Comparison of ENCODE assay signal across 8 cellular contexts in the genomic region with DNA sequence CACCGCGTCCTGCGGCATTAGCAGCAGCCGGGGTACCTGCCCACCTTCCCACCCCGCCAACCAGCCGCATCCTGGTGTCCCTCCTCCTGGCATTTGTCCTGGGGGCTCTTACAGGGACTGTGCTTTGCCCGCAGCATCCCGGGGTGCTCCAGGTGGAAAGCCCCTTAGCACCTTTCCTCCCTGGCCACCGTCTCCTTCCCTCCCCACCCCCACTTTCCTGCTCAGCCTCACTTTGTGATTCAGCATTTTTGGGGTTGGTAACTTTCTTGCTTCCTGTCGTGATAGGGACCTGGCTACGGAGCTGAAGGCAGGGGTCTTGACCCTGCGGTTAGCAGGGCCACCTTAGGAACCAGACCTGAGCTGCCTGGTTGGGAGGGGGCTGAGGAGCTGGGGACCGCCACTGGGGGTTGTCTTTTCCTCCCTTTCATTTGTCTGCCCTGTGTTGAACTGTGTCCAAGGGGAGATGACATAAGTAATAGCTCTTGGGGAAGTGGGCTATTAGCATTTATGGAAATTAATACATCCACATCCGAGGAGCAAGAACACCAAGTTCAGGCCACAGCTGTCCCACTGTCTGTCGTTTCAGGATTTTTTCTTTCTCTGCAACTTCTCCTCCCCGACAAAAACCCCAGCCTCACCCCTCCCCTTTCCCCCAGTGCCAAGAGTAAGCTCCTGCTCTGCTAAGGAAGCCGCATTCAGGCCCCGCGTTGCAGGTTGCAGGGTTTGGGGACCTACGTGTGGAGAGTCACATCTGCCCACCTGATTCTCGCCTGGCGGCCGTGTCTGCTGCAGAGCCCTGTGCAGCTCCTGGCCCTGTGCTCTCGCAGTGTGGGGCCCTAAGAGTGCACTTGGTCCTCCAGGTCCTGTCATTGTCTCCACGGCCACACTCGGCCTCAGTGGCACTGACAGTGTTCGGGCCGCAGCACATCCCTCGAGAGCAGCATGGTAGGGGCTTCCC. TPM values are rescaled to one million over a fixed set of nuclear protein-coding genes. Genes with fewer than 3 reads are reported as not detected.
DNase-seq lines count a peak whose midpoint lies in the region; ATAC-seq, FAIRE-seq and TF ChIP-seq lines count a peak whose summit lies in the region.

No MANE protein-coding gene starts in this region.

- no peak for TF ChIP-seq POLR2A in HepG2 (IDR thresholded peaks at IDR 0.05; ENCODE audit: insufficient read depth in 1 of 2, low read depth in 2 of 2, low read length in 2 of 2)
- no peak for TF ChIP-seq POLR2A in transverse colon (IDR thresholded peaks at IDR 0.05)

- peak overlapping the region; percentile 98 for H3K4me2 ChIP-seq in HepG2 (ENCODE audit: low read depth, low read length)

- FAIRE-seq in HepG2 (lab: Jason Lieb, UNC) = no peak

- H3K36me3 ChIP-seq in HepG2 (replicated peaks in 1 of 2; ENCODE audit: control insufficient read depth in 1 of 2, insufficient read depth in 2 of 2, low read length in 2 of 2) (no peaks in the 10 kb centered on the region), transverse colon (no peaks in the 10 kb centered on the region)

- H3K9me3 Mint-ChIP-seq in CD14-positive monocyte = peaks cover 0 to 2% (median 0%) of the 10 kb centered on the region in 7 donors

- 45% methylated on average over 16 of the region's 29 CpGs for WGBS in HepG2 (ENCODE audit: low lambda C conversion rate)
- 25 to 42% methylated on average over 6 to 29 of the region's 29 CpGs for WGBS in transverse colon (ENCODE audit: low coverage in 1 of 2), 2 donors

- no peak for TF ChIP-seq RAD21 in HepG2 (CRISPR knock-in tag; IDR thresholded peaks at IDR 0.05)

- no peaks in the 10 kb centered on the region for H4K20me1 ChIP-seq in HepG2 (ENCODE audit: insufficient read depth, low read length)

- peaks cover 11% of the 10 kb centered on the region for H3K79me2 ChIP-seq in HepG2 (ENCODE audit: insufficient read depth, low read length)

- TF ChIP-seq CTCF in CD14-positive monocyte (IDR thresholded peaks at IDR 0.05) (no peak), LNCaP clone FGC (IDR thresholded peaks at IDR 0.05; ENCODE audit: control insufficient read depth, extremely low read depth, insufficient read depth) (no peak), HepG2 (CRISPR knock-in tag; IDR thresholded peaks at IDR 0.05) (no peak), transverse colon (IDR thresholded peaks at IDR 0.05) (no peak)

- CTCF ChIA-PET in HepG2 (lab: Yijun Ruan, JAX; ENCODE audit: low intra/inter-chr PET ratio, low total read pairs) = no interaction called here

- intact Hi-C loops in CD14-positive monocyte (cut with micrococcal nuclease) (loop anchor here (1.0 to 10.0 kb wide), 4 partner anchors 33 to 401 kb away; partner anchors contain the start of genes ACOT7 (in 1 of the 2) and RPL22 (in 1 of the 2)), HepG2 (cut with micrococcal nuclease; ENCODE audit: unreplicated experiment) (no loop called here), transverse colon (cut with DNase I; ENCODE audit: low total_unique reads) (no loop called here)

- no TSS peak for BruUV-seq in HepG2 (replicated peaks; lab: Mats Ljungman, UMichigan)

- POLR2A ChIA-PET in HepG2 (lab: Yijun Ruan, JAX) = interaction anchor here (1.7 kb wide), 1 partner anchor 9 kb away, joined by 15 read pairs; no protein-coding TSS in a partner anchor

- H3K27me3 Mint-ChIP-seq in CD14-positive monocyte (ENCODE audit: low read depth in 3 of 3) = peaks cover 0 to 1% (median 1%) of the 10 kb centered on the region in 3 donors

- H3K4me1 ChIP-seq in HepG2 (ENCODE audit: insufficient read depth, low read length) (peaks cover 42% of the 10 kb centered on the region), transverse colon (peaks cover 11 to 20% (median 19%) of the 10 kb centered on the region in 4 donors)

- H3K4me1 Mint-ChIP-seq in CD14-positive monocyte = peaks cover 34% of the 10 kb centered on the region

- no peak for DNase-seq in CD14-positive monocyte (ENCODE audit: low spot score)
- DNase-seq in LNCaP clone FGC (ENCODE audit: low read depth) = no peak
- no peak for DNase-seq in HepG2 (ENCODE audit: low spot score)
- no peak for DNase-seq in transverse colon
- no peak for DNase-seq in OCI-M2 (lab: John Stamatoyannopoulos, UW; ENCODE audit: unreplicated experiment)
- DNase-seq in hepatic stellate cell (ENCODE audit: low spot score) = no peak

- H3K4me3 ChIP-seq in LNCaP clone FGC (ENCODE audit: low read depth, low read length) (peak overlapping the region; percentile 85), HepG2 (replicated peaks in 1 of 3; ENCODE audit: insufficient read depth in 1 of 3, low read depth in 2 of 3, low read length in 3 of 3) (peak overlapping the region; percentile 58 to 89 (median 69)), transverse colon (peak overlapping the region in 3 of 4 donors; percentile 71 to 82 (median 74))

- H3K4me3 Mint-ChIP-seq in CD14-positive monocyte = peak overlapping the region; percentile 85 to 89

- H3K9me3 ChIP-seq in HepG2 (ENCODE audit: low read length) = no peaks in the 10 kb centered on the region
- H3K9me3 ChIP-seq in transverse colon = no peaks in the 10 kb centered on the region

- H3K9ac ChIP-seq in HepG2 (ENCODE audit: insufficient read depth, low read depth, low read length) = peak overlapping the region; percentile 39; the same call in 1 of the 2 replicates

- H3K27ac Mint-ChIP-seq in CD14-positive monocyte = peak overlapping the region; percentile 82 to 93 (median 91)

- peak overlapping the region; percentile 20 for H3K27ac ChIP-seq in angular gyrus (ENCODE audit: low read depth, low read length)
- H3K27ac ChIP-seq in HepG2 (ENCODE audit: extremely low read length, insufficient read depth, low read length) = no peak overlapping the region
- no peak overlapping the region for H3K27ac ChIP-seq in transverse colon

- H3K27me3 ChIP-seq in HepG2 (ENCODE audit: control insufficient read depth in 1 of 2, insufficient read depth in 2 of 2, low read length in 2 of 2) = no peaks in the 10 kb centered on the region
- peaks cover 13% of the 10 kb centered on the region for H3K27me3 ChIP-seq in transverse colon

- no peak for ATAC-seq in HepG2
- no peak for ATAC-seq in HG03460 (IDR thresholded peaks at IDR 0.05; ENCODE audit: unreplicated experiment)

- H3K36me3 Mint-ChIP-seq in CD14-positive monocyte = peaks cover 14 to 25% of the 10 kb centered on the region in 2 donors

- no peak overlapping the region for H2AFZ ChIP-seq in HepG2 (ENCODE audit: low read length)

- in situ Hi-C loops in HepG2 (cut with HindIII; ENCODE audit: extremely low pct_ligation_motif_present, low pct_unique_long_range_greater_than_20kb) = no loop called here
- in situ Hi-C loops in transverse colon (cut with MboI; ENCODE audit: low pct_ligation_motif_present in 1 of 4, low pct_unique_long_range_greater_than_20kb in 1 of 4, low sequenced_read_pairs in 3 of 4) = no loop called here

- TF ChIP-seq EP300 in HepG2 (IDR thresholded peaks at IDR 0.05; ENCODE audit: low read depth in 2 of 2, low read length in 2 of 2) (no peak), HepG2 (CRISPR knock-in tag; IDR thresholded peaks at IDR 0.05; ENCODE audit: borderline replicate concordance) (no peak), transverse colon (IDR thresholded peaks at IDR 0.05; ENCODE audit: low read depth) (no peak)

RNA-seq across cellular contexts. Expression of gene NPHP4, which starts 1.6 kb away (rescaled TPM):
- 1 to 10 TPM in 1 of 2 donors, under 1 TPM in 1; 0.39 to 1.2 TPM for polyA plus RNA-seq in CD14-positive monocyte
- total RNA-seq in HepG2 (2016; rRNA removed; fragmentation: Illumina TruSeq; extraction: Trizol) = 5.7 and 6.8 TPM in 2 replicates
- 14.2 and 15.4 TPM in 2 replicates for total RNA-seq in HepG2 (2016; cell fraction: cytosol; rRNA removed; fragmentation: Illumina TruSeq; extraction: Trizol; ENCODE audit: low read depth)
- total RNA-seq in HepG2 (2016; cell fraction: insoluble cytoplasmic fraction; rRNA removed; fragmentation: Illumina TruSeq; extraction: Trizol) = 4.1 and 7.4 TPM in 2 replicates
- total RNA-seq in HepG2 (2016; cell fraction: membrane; rRNA removed; fragmentation: Illumina TruSeq; extraction: Trizol) = 8.5 and 9.7 TPM in 2 replicates
- 10.3 and 12.7 TPM in 2 replicates for total RNA-seq in HepG2 (2016; cell fraction: nucleus; rRNA removed; fragmentation: Illumina TruSeq; extraction: Trizol)
- 4.4 and 4.8 TPM in 2 replicates for polyA plus RNA-seq in HepG2 (2011; rRNA removed)
- 1.9 and 3.0 TPM in 2 replicates for polyA plus RNA-seq in HepG2 (2011; cell fraction: cytosol; rRNA removed)
- polyA plus RNA-seq in HepG2 (2011; cell fraction: nucleus; rRNA removed) = 40.2 and 52.1 TPM in 2 replicates
- polyA plus RNA-seq in HepG2 (2012) = 4.8 and 5.9 TPM in 2 replicates
- 0.46 and 0.69 TPM in 2 replicates for polyA plus RNA-seq in HepG2 (2016; cell fraction: cytosol; fragmentation: Illumina TruSeq; extraction: Trizol; ENCODE audit: low read depth)
- 4.0 and 5.3 TPM in 2 replicates for polyA plus RNA-seq in HepG2 (2016; cell fraction: insoluble cytoplasmic fraction; fragmentation: Illumina TruSeq; extraction: Trizol; ENCODE audit: low read depth)
- polyA plus RNA-seq in HepG2 (2016; cell fraction: membrane; fragmentation: Illumina TruSeq; extraction: Trizol; ENCODE audit: low read depth) = 1.4 and 1.6 TPM in 2 replicates
- 30.1 and 30.8 TPM in 2 replicates for polyA plus RNA-seq in HepG2 (2016; cell fraction: nucleus; fragmentation: Illumina TruSeq; extraction: Trizol; ENCODE audit: insufficient read depth, low read depth)
- polyA minus RNA-seq in HepG2 (2011; rRNA and poly(A)+ RNA removed; ENCODE audit: low replicate concordance) = 13.1 TPM in 2 replicates
- 4.6 and 4.9 TPM in 2 replicates for polyA minus RNA-seq in HepG2 (2011; cell fraction: cytosol; rRNA and poly(A)+ RNA removed)
- polyA minus RNA-seq in HepG2 (2011; cell fraction: nucleus; rRNA and poly(A)+ RNA removed) = 14.7 and 15.8 TPM in 2 replicates
- 10 to 100 TPM in 2 of 4 donors, 1 to 10 TPM in 2; 6.7 to 19.9 (median 10.5) TPM for total RNA-seq in transverse colon

RNA-seq across cellular contexts. Expression of gene KCNAB2, which starts 51.9 kb away (rescaled TPM):
- polyA plus RNA-seq in CD14-positive monocyte = 10 to 100 TPM; 11.5 to 22.7 TPM
- 6.2 and 6.9 TPM in 2 replicates for total RNA-seq in HepG2 (2016; rRNA removed; fragmentation: Illumina TruSeq; extraction: Trizol)
- total RNA-seq in HepG2 (2016; cell fraction: cytosol; rRNA removed; fragmentation: Illumina TruSeq; extraction: Trizol; ENCODE audit: low read depth) = 2.4 and 4.5 TPM in 2 replicates
- total RNA-seq in HepG2 (2016; cell fraction: insoluble cytoplasmic fraction; rRNA removed; fragmentation: Illumina TruSeq; extraction: Trizol) = 5.5 and 6.9 TPM in 2 replicates
- total RNA-seq in HepG2 (2016; cell fraction: membrane; rRNA removed; fragmentation: Illumina TruSeq; extraction: Trizol) = 5.4 and 6.7 TPM in 2 replicates
- 4.9 and 5.4 TPM in 2 replicates for total RNA-seq in HepG2 (2016; cell fraction: nucleus; rRNA removed; fragmentation: Illumina TruSeq; extraction: Trizol)
- 8.8 and 11.7 TPM in 2 replicates for polyA plus RNA-seq in HepG2 (2011; rRNA removed)
- 6.5 and 7.2 TPM in 2 replicates for polyA plus RNA-seq in HepG2 (2011; cell fraction: cytosol; rRNA removed)
- 30.5 and 35.5 TPM in 2 replicates for polyA plus RNA-seq in HepG2 (2011; cell fraction: nucleus; rRNA removed)
- polyA plus RNA-seq in HepG2 (2012) = 6.4 and 8.3 TPM in 2 replicates
- 3.7 and 4.2 TPM in 2 replicates for polyA plus RNA-seq in HepG2 (2016; cell fraction: cytosol; fragmentation: Illumina TruSeq; extraction: Trizol; ENCODE audit: low read depth)
- polyA plus RNA-seq in HepG2 (2016; cell fraction: insoluble cytoplasmic fraction; fragmentation: Illumina TruSeq; extraction: Trizol; ENCODE audit: low read depth) = 5.7 and 8.4 TPM in 2 replicates
- 4.3 and 4.4 TPM in 2 replicates for polyA plus RNA-seq in HepG2 (2016; cell fraction: membrane; fragmentation: Illumina TruSeq; extraction: Trizol; ENCODE audit: low read depth)
- polyA plus RNA-seq in HepG2 (2016; cell fraction: nucleus; fragmentation: Illumina TruSeq; extraction: Trizol; ENCODE audit: insufficient read depth, low read depth) = 13.3 and 15.1 TPM in 2 replicates
- polyA minus RNA-seq in HepG2 (2011; rRNA and poly(A)+ RNA removed; ENCODE audit: low replicate concordance) = 7.0 and 40.0 TPM in 2 replicates
- 5.6 and 6.2 TPM in 2 replicates for polyA minus RNA-seq in HepG2 (2011; cell fraction: cytosol; rRNA and poly(A)+ RNA removed)
- 8.2 and 11.2 TPM in 2 replicates for polyA minus RNA-seq in HepG2 (2011; cell fraction: nucleus; rRNA and poly(A)+ RNA removed)
- total RNA-seq in transverse colon = 10 to 100 TPM in 1 of 4 donors, 1 to 10 TPM in 2, under 1 TPM in 1; 1.00 to 25.4 (median 7.9) TPM

Comparison
In these comparisons a context has a peak if more than half of its experiments do, and no peak if none do; other contexts are left out.
1. intact Hi-C loops: an anchor here in CD14-positive monocyte (1.0 to 10.0 kb wide); none called in HepG2 and transverse colon.